In genomic region chr7:158740013-158740656, GRCh38 we compare ENCODE assay signal across 9 cellular contexts. TPM values are rescaled to one million over a fixed set of nuclear protein-coding genes. Genes with fewer than 3 reads are reported as not detected.
A peak's percentile ranks its signal among the peaks of the same experiment; 100 is the strongest.
DNase-seq lines count a peak whose midpoint lies in the region; ATAC-seq and TF ChIP-seq lines count a peak whose summit lies in the region.
"Had no signal": no experiment of that assay in that cellular context is flagged by ENCODE, and none has a peak within 500 bp of the region (broad histone marks: within the 10 kb centered on the region; RNA-seq: fewer than 3 reads in every experiment).

No MANE protein-coding gene starts in this region.

- no peak overlapping the region for H3K4me3 Mint-ChIP-seq in memory B cell

- H3K4me3 ChIP-seq in AG09309 (ENCODE audit: control insufficient read depth, low read depth, low read length) = no peak overlapping the region
- no peak overlapping the region for H3K4me3 ChIP-seq in brain microvascular endothelial cell (ENCODE audit: low read depth, low read length)

- peak overlapping the region; percentile 87 for H3K27ac ChIP-seq in brain microvascular endothelial cell

- ATAC-seq in memory B cell (ENCODE audit: low read depth) (no peak), GM21515 (IDR thresholded peaks at IDR 0.05; ENCODE audit: unreplicated experiment) (no peak), HG03108 (IDR thresholded peaks at IDR 0.05; ENCODE audit: unreplicated experiment) (no peak), GM21360 (IDR thresholded peaks at IDR 0.05; ENCODE audit: unreplicated experiment) (no peak), HG02759 (IDR thresholded peaks at IDR 0.05; ENCODE audit: unreplicated experiment) (no peak)

- peak overlapping the region; percentile 12 for H3K27ac Mint-ChIP-seq in memory B cell

- H3K4me1 Mint-ChIP-seq in memory B cell = no peaks in the 10 kb centered on the region

- H3K36me3 Mint-ChIP-seq in memory B cell = peaks cover 28% of the 10 kb centered on the region

- no peaks in the 10 kb centered on the region for H3K27me3 ChIP-seq in brain microvascular endothelial cell (replicated peaks)

- peaks cover 39% of the 10 kb centered on the region for H3K36me3 ChIP-seq in brain microvascular endothelial cell (replicated peaks)

- no peak for TF ChIP-seq CTCF in AG09309 (IDR thresholded peaks at IDR 0.05; ENCODE audit: control insufficient read depth, insufficient read depth, low read depth, low read length, missing control alignments)
- peak; percentile 11 for TF ChIP-seq CTCF in brain microvascular endothelial cell (IDR thresholded peaks at IDR 0.05; ENCODE audit: low read depth, low read length, missing control alignments)

- no peaks in the 10 kb centered on the region for H3K27me3 Mint-ChIP-seq in memory B cell

- in situ Hi-C loops in brain microvascular endothelial cell (cut with HindIII; ENCODE audit: low pct_ligation_motif_present, low sequenced_read_pairs) = no loop called here

- no peaks in the 10 kb centered on the region for H3K9me3 Mint-ChIP-seq in memory B cell

- DNase-seq in AG09309 (ENCODE audit: low read depth) (peak; percentile 49), LHCN-M2 (ENCODE audit: low read depth) (peak; percentile 83), brain microvascular endothelial cell (peak; percentile 84), memory B cell (ENCODE audit: low spot score in 2 of 2) (no peak)
- DNase-seq: midbrain had no signal

RNA-seq across cellular contexts. Expression of gene NCAPG2, which starts 35.5 kb away (rescaled TPM):
- total RNA-seq in LHCN-M2 (2014; rRNA removed) = 73.7 and 83.5 TPM in 2 replicates
- 44.0 TPM for polyA plus RNA-seq in LHCN-M2 (2012)

Comparison
In these comparisons a context has a peak if more than half of its experiments do, and no peak if none do; other contexts are left out.
1. DNase-seq: peak in AG09309 (single experiment), LHCN-M2 (single experiment) and brain microvascular endothelial cell (single experiment); none in memory B cell (0 of 2).